In the genomic region with DNA sequence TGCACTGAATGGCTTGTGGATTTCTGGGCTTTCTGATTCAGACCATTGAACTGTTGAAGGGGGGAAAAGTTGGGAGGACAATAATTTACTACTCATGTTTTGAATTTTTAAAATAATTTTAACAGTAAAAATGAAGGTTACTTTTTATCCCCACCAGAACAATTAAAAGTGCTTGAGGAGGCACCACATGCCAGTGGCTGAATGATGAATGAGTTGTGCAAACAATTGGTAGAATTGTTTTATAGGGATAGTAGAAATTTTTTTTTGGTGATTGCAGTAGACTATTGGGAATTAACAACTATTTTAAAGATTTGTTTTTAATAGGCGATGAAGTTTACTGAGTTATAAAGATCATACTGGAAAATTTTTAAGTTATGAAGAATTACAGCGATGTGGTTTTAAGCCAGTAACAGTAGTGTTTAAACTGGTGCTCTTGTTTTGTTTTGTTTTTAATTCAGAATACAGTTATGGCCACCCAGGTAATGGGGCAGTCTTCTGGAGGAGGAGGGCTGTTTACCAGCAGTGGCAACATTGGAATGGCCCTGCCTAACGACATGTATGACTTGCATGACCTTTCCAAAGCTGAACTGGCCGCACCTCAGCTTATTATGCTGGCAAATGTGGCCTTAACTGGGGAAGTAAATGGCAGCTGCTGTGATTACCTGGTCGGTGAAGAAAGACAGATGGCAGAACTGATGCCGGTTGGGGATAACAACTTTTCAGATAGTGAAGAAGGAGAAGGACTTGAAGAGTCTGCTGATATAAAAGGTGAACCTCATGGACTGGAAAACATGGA, we compare ENCODE assay signal across 10 cellular contexts. TPM values are rescaled to one million over a fixed set of nuclear protein-coding genes. Genes with fewer than 3 reads are reported as not detected.
A peak's percentile ranks its signal among the peaks of the same experiment; 100 is the strongest.
DNase-seq lines count a peak whose midpoint lies in the region; ATAC-seq and TF ChIP-seq lines count a peak whose summit lies in the region.
"Had no signal": no experiment of that assay in that cellular context is flagged by ENCODE, and none has a peak within 500 bp of the region (broad histone marks: within the 10 kb centered on the region; RNA-seq: fewer than 3 reads in every experiment).

No MANE protein-coding gene starts in this region.

- no peaks in the 10 kb centered on the region for H3K9me3 Mint-ChIP-seq in activated CD8-positive, alpha-beta memory T cell treated with anti-CD3 and anti-CD28 coated beads, Interleukin-2, amount 10 ng/mL, durations not matched to agents 7 days and 5 days (ENCODE audit: low read depth)
- H3K9me3 Mint-ChIP-seq in activated CD4-positive, alpha-beta memory T cell treated with anti-CD3 and anti-CD28 coated beads, Interleukin-2, amount 10 ng/mL, durations not matched to agents 7 days and 5 days: no peaks in the 10 kb centered on the region

- peak overlapping the region; percentile 95 for H3K27ac Mint-ChIP-seq in activated CD8-positive, alpha-beta memory T cell treated with anti-CD3 and anti-CD28 coated beads, Interleukin-2, amount 10 ng/mL, durations not matched to agents 7 days and 5 days
- peak overlapping the region; percentile 95 for H3K27ac Mint-ChIP-seq in activated CD4-positive, alpha-beta memory T cell treated with anti-CD3 and anti-CD28 coated beads, Interleukin-2, amount 10 ng/mL, durations not matched to agents 7 days and 5 days

- no peak for ATAC-seq in activated CD8-positive, alpha-beta memory T cell treated with anti-CD3 and anti-CD28 coated beads, Interleukin-2, amount 10 ng/mL, durations not matched to agents 7 days and 5 days
- ATAC-seq in HG02571 (IDR thresholded peaks at IDR 0.05; ENCODE audit: unreplicated experiment) (no peak), GM21529 (IDR thresholded peaks at IDR 0.05; ENCODE audit: unreplicated experiment) (no peak)

- H3K4me1 ChIP-seq in iPS-15b (ENCODE audit: control insufficient read depth, insufficient read depth, low read length): peaks cover 23% of the 10 kb centered on the region
- peaks cover 55% of the 10 kb centered on the region for H3K4me1 ChIP-seq in suprapubic skin

- DNase-seq in activated CD8-positive, alpha-beta memory T cell treated with anti-CD3 and anti-CD28 coated beads, Interleukin-2, amount 10 ng/mL, durations not matched to agents 7 days and 5 days: no peak
- DNase-seq in activated CD8-positive, alpha-beta memory T cell treated with anti-CD3 and anti-CD28 coated beads, Interleukin-2, amount 50 U/mL, for 48 hours: no peak
- no peak for DNase-seq in activated CD4-positive, alpha-beta memory T cell treated with anti-CD3 and anti-CD28 coated beads, Interleukin-2, amount 10 ng/mL, durations not matched to agents 7 days and 5 days
- no peak for DNase-seq in suprapubic skin (ENCODE audit: low spot score in 2 of 2)
- no peak for DNase-seq in GM03348 (ENCODE audit: low spot score)
- DNase-seq: COR-L47, SHP77 treated with DMSO at 0.1 percent for 48 hours had no signal

- peaks cover 30% of the 10 kb centered on the region for H3K36me3 Mint-ChIP-seq in activated CD8-positive, alpha-beta memory T cell treated with anti-CD3 and anti-CD28 coated beads, Interleukin-2, amount 10 ng/mL, durations not matched to agents 7 days and 5 days
- peaks cover 27% of the 10 kb centered on the region for H3K36me3 Mint-ChIP-seq in activated CD4-positive, alpha-beta memory T cell treated with anti-CD3 and anti-CD28 coated beads, Interleukin-2, amount 10 ng/mL, durations not matched to agents 7 days and 5 days (ENCODE audit: low read depth)

- H3K36me3 ChIP-seq in iPS-15b (ENCODE audit: control insufficient read depth, insufficient read depth, low read length): no peaks in the 10 kb centered on the region
- H3K36me3 ChIP-seq in suprapubic skin: peaks cover 8% of the 10 kb centered on the region

- H3K27me3 Mint-ChIP-seq in activated CD8-positive, alpha-beta memory T cell treated with anti-CD3 and anti-CD28 coated beads, Interleukin-2, amount 10 ng/mL, durations not matched to agents 7 days and 5 days: peaks cover 9% of the 10 kb centered on the region
- peaks cover 5% of the 10 kb centered on the region for H3K27me3 Mint-ChIP-seq in activated CD4-positive, alpha-beta memory T cell treated with anti-CD3 and anti-CD28 coated beads, Interleukin-2, amount 10 ng/mL, durations not matched to agents 7 days and 5 days

- POLR2A ChIA-PET in activated CD4-positive, alpha-beta memory T cell treated with anti-CD3 and anti-CD28 coated beads, Interleukin-2, amount 10 ng/mL, durations not matched to agents 7 days and 5 days (lab: Charles Lee): interaction anchor here (1.2 to 8.4 kb wide), 7 partner anchors 21 to 962 kb away, joined by 3 to 208 read pairs (median 7); a partner anchor contains a TSS

- TF ChIP-seq EP300 in suprapubic skin (IDR thresholded peaks at IDR 0.05): no peak

- 55% methylated on average over 6 of the region's 6 CpGs for WGBS in suprapubic skin

- H3K4me3 Mint-ChIP-seq in activated CD8-positive, alpha-beta memory T cell treated with anti-CD3 and anti-CD28 coated beads, Interleukin-2, amount 10 ng/mL, durations not matched to agents 7 days and 5 days: peak overlapping the region; percentile 97
- peak overlapping the region; percentile 95 for H3K4me3 Mint-ChIP-seq in activated CD4-positive, alpha-beta memory T cell treated with anti-CD3 and anti-CD28 coated beads, Interleukin-2, amount 10 ng/mL, durations not matched to agents 7 days and 5 days

- H3K4me1 Mint-ChIP-seq in activated CD8-positive, alpha-beta memory T cell treated with anti-CD3 and anti-CD28 coated beads, Interleukin-2, amount 10 ng/mL, durations not matched to agents 7 days and 5 days: peaks cover 55% of the 10 kb centered on the region
- peaks cover 50% of the 10 kb centered on the region for H3K4me1 Mint-ChIP-seq in activated CD4-positive, alpha-beta memory T cell treated with anti-CD3 and anti-CD28 coated beads, Interleukin-2, amount 10 ng/mL, durations not matched to agents 7 days and 5 days

- peak overlapping the region; percentile 16 for H3K27ac ChIP-seq in suprapubic skin

- no peaks in the 10 kb centered on the region for H3K27me3 ChIP-seq in iPS-15b (ENCODE audit: control insufficient read depth, insufficient read depth, low read length)
- H3K27me3 ChIP-seq in suprapubic skin: no peaks in the 10 kb centered on the region

- H3K9ac ChIP-seq in iPS-15b (ENCODE audit: low read depth, low read length): no peak overlapping the region

- TF ChIP-seq POLR2A in suprapubic skin (IDR thresholded peaks at IDR 0.05): no peak

- CTCF ChIA-PET in activated CD8-positive, alpha-beta memory T cell treated with anti-CD3 and anti-CD28 coated beads, Interleukin-2, amount 10 ng/mL, durations not matched to agents 7 days and 5 days (lab: Charles Lee): interaction anchor here (1.8 to 4.0 kb wide), 2 partner anchors 67 to 69 kb away, joined by 5 to 22 read pairs; a partner anchor contains a TSS
- CTCF ChIA-PET in activated CD4-positive, alpha-beta memory T cell treated with anti-CD3 and anti-CD28 coated beads, Interleukin-2, amount 10 ng/mL, durations not matched to agents 7 days and 5 days (lab: Charles Lee): interaction anchor here (0.5 to 4.1 kb wide), 2 partner anchors 68 to 70 kb away, joined by 3 to 51 read pairs; a partner anchor contains a TSS

- H3K9me3 ChIP-seq in iPS-15b (ENCODE audit: control insufficient read depth, insufficient read depth, low read length) (no peaks in the 10 kb centered on the region), suprapubic skin (no peaks in the 10 kb centered on the region)

- no peak for TF ChIP-seq CTCF in suprapubic skin (IDR thresholded peaks at IDR 0.05)

- H3K4me3 ChIP-seq in iPS-15b (ENCODE audit: low read depth, low read length) (peak overlapping the region; percentile 74), suprapubic skin (peak overlapping the region; percentile 75)

RNA-seq across cellular contexts. Expression of a gene that starts 2.7 kb away (rescaled TPM):
- 10 to 100 TPM; 46.5 to 54.0 TPM for total RNA-seq in activated CD8-positive, alpha-beta memory T cell treated with anti-CD3 and anti-CD28 coated beads, Interleukin-2, amount 10 ng/mL, durations not matched to agents 7 days and 5 days
- total RNA-seq in activated CD4-positive, alpha-beta memory T cell treated with anti-CD3 and anti-CD28 coated beads, Interleukin-2, amount 10 ng/mL, durations not matched to agents 7 days and 5 days: 10 to 100 TPM; 54.7 to 58.3 TPM
- 10 to 100 TPM; 27.7 to 70.8 (median 50.5) TPM for total RNA-seq in suprapubic skin
